Comparison of ENCODE assay signal across 14 cellular contexts in the genomic region with DNA sequence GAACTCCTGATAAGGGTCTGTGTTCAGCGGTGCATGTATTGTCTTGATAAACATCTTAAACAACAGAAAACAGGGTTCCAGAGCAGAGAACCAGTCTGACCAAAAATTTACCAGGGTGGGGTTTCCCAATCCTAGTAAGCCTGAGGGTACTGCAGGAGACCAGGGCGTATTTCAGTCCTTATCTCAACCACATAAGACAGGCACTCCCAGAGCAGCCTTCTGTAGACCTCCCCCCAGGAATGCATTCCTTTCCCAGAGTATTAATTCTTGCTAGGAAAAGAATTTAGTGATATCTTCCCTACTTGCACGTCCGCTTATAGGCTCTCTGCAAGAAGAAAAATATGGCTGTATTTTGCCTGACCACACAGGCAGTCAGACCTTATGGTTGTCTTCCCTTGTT. TPM values are rescaled to one million over a fixed set of nuclear protein-coding genes. Genes with fewer than 3 reads are reported as not detected.
"Had no signal": no experiment of that assay in that cellular context is flagged by ENCODE, and none has a peak within 500 bp of the region (broad histone marks: within the 10 kb centered on the region; RNA-seq: fewer than 3 reads in every experiment).

No MANE protein-coding gene starts in this region.

RNA-seq across cellular contexts. Expression of a gene that starts 55.2 kb away (rescaled TPM):
- total RNA-seq: activated naive CD8-positive, alpha-beta T cell treated with anti-CD3 and anti-CD28 coated beads for 36 hours; adrenal gland; ascending aorta; chondrocyte; esophagus squamous epithelium; gastrocnemius medialis; lower lobe of right lung; naive thymus-derived CD8-positive, alpha-beta T cell; neural crest cell; omental fat pad; pulmonary artery endothelial cell; right atrium auricular region; suprapubic skin; ureter had no signal
